In the genomic region with DNA sequence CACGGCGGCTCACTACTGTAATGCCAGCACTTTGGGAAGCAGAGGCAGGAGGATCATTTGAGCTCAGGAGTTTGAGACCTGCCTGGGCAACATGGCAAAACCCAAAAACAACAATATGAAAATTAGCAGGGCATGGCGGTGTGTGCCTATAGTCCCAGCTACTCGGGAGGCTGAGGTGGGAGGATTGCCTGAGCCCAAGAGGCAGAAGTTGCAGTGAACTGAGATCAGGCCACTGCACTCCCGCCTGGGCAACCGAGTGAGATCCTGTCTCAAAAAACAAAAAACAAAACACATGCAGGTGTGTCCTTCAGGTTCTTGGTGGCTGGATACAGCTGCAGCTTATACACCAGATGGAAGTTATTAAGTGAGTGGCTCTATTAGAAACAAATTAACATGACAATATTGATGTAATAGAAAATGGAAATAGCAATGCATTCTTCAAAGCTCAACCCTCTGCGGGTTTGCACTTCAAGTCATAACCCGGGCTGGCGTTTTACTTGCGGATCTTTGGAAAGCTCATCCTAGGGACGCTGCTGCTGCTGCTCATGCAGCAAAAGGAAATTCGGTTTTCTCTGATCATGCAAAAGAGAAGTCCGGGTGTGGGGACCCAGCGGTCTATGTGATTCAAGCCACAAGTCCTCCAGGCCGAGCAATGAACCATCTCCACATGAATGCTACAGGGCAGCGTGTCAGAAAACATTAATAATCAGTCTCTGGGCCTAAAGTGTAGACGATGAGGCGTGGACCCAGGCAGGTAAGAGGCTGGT, we compare ENCODE assay signal across 1 cellular context.
TF ChIP-seq lines count a peak whose summit lies in the region.

No MANE protein-coding gene starts in this region.

TF ChIP-seq in IMR-90, 13 proteins besides CTCF, POLR2A, EP300 and RAD21:
- TF ChIP-seq CHD1 (IDR thresholded peaks at IDR 0.05; ENCODE audit: low read depth, low read length) (no peak), BHLHE40 (IDR thresholded peaks at IDR 0.05; ENCODE audit: low read depth, low read length) (no peak)
